ENCODE assay signal across 19 cellular contexts in genomic region chr2:138396843-138397242, GRCh38.
DNase-seq lines count a peak whose midpoint lies in the region; ATAC-seq, FAIRE-seq and TF ChIP-seq lines count a peak whose summit lies in the region.
"Had no signal": no experiment of that assay in that cellular context is flagged by ENCODE, and none has a peak within 500 bp of the region (broad histone marks: within the 10 kb centered on the region; RNA-seq: fewer than 3 reads in every experiment).

No MANE protein-coding gene starts in this region.

- no peak overlapping the region for H3K4ac ChIP-seq in H1 (replicated peaks; ENCODE audit: insufficient read length, low read depth, low read length)
- peak overlapping the region; percentile 49 for H3K4ac ChIP-seq in trophoblast cell (ENCODE audit: low read depth, low read length)
- H3K4ac ChIP-seq in H9 (ENCODE audit: low read depth, low read length), result no peak overlapping the region

- no peak overlapping the region for H2AFZ ChIP-seq in HepG2 (ENCODE audit: low read length)
- H2AFZ ChIP-seq in H1 (ENCODE audit: low read length), result no peak overlapping the region
- H2AFZ ChIP-seq in trophoblast cell (ENCODE audit: insufficient read depth, low read length, poor library complexity), result peak overlapping the region; percentile 30
- H2AFZ ChIP-seq in H9 (ENCODE audit: low read length), result no peak overlapping the region
- H2AFZ ChIP-seq: GM23248 had no signal

- CTCF ChIA-PET in HepG2 (lab: Yijun Ruan, JAX; ENCODE audit: low intra/inter-chr PET ratio, low total read pairs), result no interaction called here
- CTCF ChIA-PET in H1 (lab: Charles Lee; ENCODE audit: partially characterized antibody), result no interaction called here

- no peak overlapping the region for H2BK5ac ChIP-seq in H1 (ENCODE audit: low read depth, low read length)
- peak overlapping the region; percentile 49 for H2BK5ac ChIP-seq in trophoblast cell (ENCODE audit: low read depth, low read length, poor library complexity)
- no peak overlapping the region for H2BK5ac ChIP-seq in H9 (ENCODE audit: insufficient read length, low read length)

- no peak for TF ChIP-seq RAD21 in HepG2 (CRISPR knock-in tag; IDR thresholded peaks at IDR 0.05)
- TF ChIP-seq RAD21 in H1 (IDR thresholded peaks at IDR 0.05 in 1 of 2, conservative IDR thresholded peaks at IDR 0.05 in 1 of 2; ENCODE audit: low read depth in 2 of 2, low read length in 2 of 2), result no peak

- peak overlapping the region; percentile 7 for H4K12ac ChIP-seq in trophoblast cell (ENCODE audit: low read depth, low read length)

- no peak overlapping the region for H3K4me2 ChIP-seq in HepG2 (ENCODE audit: low read depth, low read length)
- no peak overlapping the region for H3K4me2 ChIP-seq in H1 (ENCODE audit: insufficient read depth in 1 of 2, low read depth in 2 of 2, low read length in 2 of 2)
- no peak overlapping the region for H3K4me2 ChIP-seq in trophoblast cell (ENCODE audit: low read length)
- no peak overlapping the region for H3K4me2 ChIP-seq in H9 (ENCODE audit: insufficient read depth, insufficient read length, low read length)

- peaks cover 9% of the 10 kb centered on the region; the same call in 1 of the 2 replicates for H3K4me1 ChIP-seq in HepG2 (ENCODE audit: insufficient read depth, low read length)
- no peaks in the 10 kb centered on the region for H3K4me1 ChIP-seq in right lobe of liver
- H3K4me1 ChIP-seq in H1 (replicated peaks in 1 of 4; ENCODE audit: control insufficient read depth in 3 of 4, insufficient read depth in 4 of 4, low read length in 3 of 4), result no peaks in the 10 kb centered on the region
- peaks cover 5 to 6% of the 10 kb centered on the region in 2 experiments for H3K4me1 ChIP-seq in trophoblast cell (ENCODE audit: control insufficient read depth in 1 of 2, insufficient read depth in 2 of 2, low read length in 2 of 2)
- no peaks in the 10 kb centered on the region for H3K4me1 ChIP-seq in H9 (ENCODE audit: insufficient read depth, low read length)
- H3K4me1 ChIP-seq: HAP-1 had no signal

- no peak for TF ChIP-seq CTCF in HepG2 (CRISPR knock-in tag; IDR thresholded peaks at IDR 0.05)
- no peak for TF ChIP-seq CTCF in right lobe of liver (IDR thresholded peaks at IDR 0.05)
- TF ChIP-seq CTCF in H1 (IDR thresholded peaks at IDR 0.05; ENCODE audit: control extremely low read depth in 1 of 3, insufficient read depth in 1 of 3, low read depth in 1 of 3, low read length in 3 of 3), result no peak
- no peak for TF ChIP-seq CTCF in H9 (conservative IDR thresholded peaks at IDR 0.05)

- H3K18ac ChIP-seq in H1 (ENCODE audit: extremely low read depth, low read length) (no peak overlapping the region), trophoblast cell (ENCODE audit: low read length) (peak overlapping the region; percentile 60), H9 (ENCODE audit: insufficient read length, low read depth, low read length) (no peak overlapping the region)

- no peaks in the 10 kb centered on the region; a peak in 1 of 4 replicates for H3K4me1 Mint-ChIP-seq in H9
- H3K4me1 Mint-ChIP-seq: CD4-positive, alpha-beta memory T cell had no signal

- H2BK120ac ChIP-seq in H1 (replicated peaks; ENCODE audit: low read depth, low read length) (no peak overlapping the region), trophoblast cell (ENCODE audit: insufficient read depth, low read length, poor library complexity) (peak overlapping the region; percentile 93), H9 (ENCODE audit: low read depth, low read length, poor library complexity, severe bottlenecking) (no peak overlapping the region)

- TF ChIP-seq POLR2A in HepG2 (IDR thresholded peaks at IDR 0.05; ENCODE audit: insufficient read depth in 1 of 2, low read depth in 2 of 2, low read length in 2 of 2) (no peak), right lobe of liver (IDR thresholded peaks at IDR 0.05) (no peak), H1 (IDR thresholded peaks at IDR 0.05; ENCODE audit: control extremely low read depth in 1 of 2, low read depth in 2 of 2, low read length in 2 of 2) (no peak)

- H2AK5ac ChIP-seq in H1 (ENCODE audit: low read depth, low read length) (0 out of 2 replicates have a peak overlapping the region, but pooled peaks have one; percentile 39), trophoblast cell (ENCODE audit: low read length) (peak overlapping the region; percentile 38), H9 (ENCODE audit: insufficient read length, low read length) (no peak overlapping the region)

- H3K27me3 Mint-ChIP-seq in H9 (ENCODE audit: low read depth), result no peaks in the 10 kb centered on the region
- H3K27me3 Mint-ChIP-seq: CD4-positive, alpha-beta memory T cell had no signal

- in situ Hi-C loops in HepG2 (cut with HindIII; ENCODE audit: extremely low pct_ligation_motif_present, low pct_unique_long_range_greater_than_20kb), result no loop called here

- H3K9me3 ChIP-seq in HepG2 (ENCODE audit: low read length) (peaks cover 6% of the 10 kb centered on the region), right lobe of liver (no peaks in the 10 kb centered on the region), H1 (ENCODE audit: insufficient read depth in 2 of 2, low read depth in 1 of 2, low read length in 1 of 2) (no peaks in the 10 kb centered on the region), trophoblast cell (ENCODE audit: insufficient read depth, low read depth, low read length) (no peaks in the 10 kb centered on the region), H9 (ENCODE audit: control insufficient read depth, low read depth, low read length) (no peaks in the 10 kb centered on the region)

- H3K14ac ChIP-seq in H1 (ENCODE audit: insufficient read length) (no peak overlapping the region), trophoblast cell (ENCODE audit: low read length) (peak overlapping the region; percentile 94), H9 (ENCODE audit: insufficient read depth, low read length) (no peak overlapping the region)

- H3K23me2 ChIP-seq in H1 (ENCODE audit: low read depth, low read length), result no peaks in the 10 kb centered on the region
- H3K23me2 ChIP-seq in H9 (ENCODE audit: insufficient read length, low read depth, low read length, poor library complexity, severe bottlenecking), result no peaks in the 10 kb centered on the region

- H3K56ac ChIP-seq in H1 (replicated peaks; ENCODE audit: insufficient read length, low read depth, low read length) (no peak overlapping the region), H9 (ENCODE audit: insufficient read length, low read depth, low read length) (no peak overlapping the region)

- H3K23ac ChIP-seq in H1 (ENCODE audit: insufficient read length), result no peak overlapping the region
- H3K23ac ChIP-seq in trophoblast cell (ENCODE audit: low read length), result no peak overlapping the region
- H3K23ac ChIP-seq in H9 (ENCODE audit: insufficient read length, low read depth, low read length), result no peak overlapping the region

- no peak overlapping the region for H4K5ac ChIP-seq in H1 (ENCODE audit: insufficient read length, low read depth, low read length)
- H4K5ac ChIP-seq in H9 (ENCODE audit: insufficient read length, low read depth, low read length), result no peak overlapping the region

- no peak overlapping the region for H3K27ac ChIP-seq in HepG2 (ENCODE audit: extremely low read length, insufficient read depth, low read length)
- no peak overlapping the region for H3K27ac ChIP-seq in right lobe of liver
- no peak overlapping the region for H3K27ac ChIP-seq in H1 (ENCODE audit: low read depth, low read length)
- H3K27ac ChIP-seq in trophoblast cell (ENCODE audit: low read depth, low read length), result peak overlapping the region; percentile 53
- no peak overlapping the region for H3K27ac ChIP-seq in H9 (ENCODE audit: insufficient read length, low read depth, low read length)

- H3K9ac ChIP-seq in HepG2 (ENCODE audit: insufficient read depth, low read depth, low read length) (no peak overlapping the region), H1 (replicated peaks in 1 of 4; ENCODE audit: extremely low read depth in 1 of 4, low read depth in 3 of 4, low read length in 3 of 4) (no peak overlapping the region), trophoblast cell (ENCODE audit: low read length) (no peak overlapping the region), H9 (ENCODE audit: extremely low read depth, insufficient read length, low read length) (no peak overlapping the region)
- H3K9ac ChIP-seq: GM23248 had no signal

- BruUV-seq in HepG2 (replicated peaks; lab: Mats Ljungman, UMichigan), result no TSS peak

- H3K79me2 ChIP-seq in HepG2 (ENCODE audit: insufficient read depth, low read length) (no peaks in the 10 kb centered on the region), H1 (ENCODE audit: control insufficient read depth in 1 of 2, insufficient read depth in 2 of 2, low read length in 2 of 2) (no peaks in the 10 kb centered on the region), trophoblast cell (ENCODE audit: control insufficient read depth, insufficient read depth, low read length, poor library complexity) (peaks cover 2% of the 10 kb centered on the region), H9 (ENCODE audit: insufficient read depth, low read length) (no peaks in the 10 kb centered on the region)

- ATAC-seq in HepG2, result peak; percentile 80
- ATAC-seq in right lobe of liver, result no peak

- POLR2A ChIA-PET in HepG2 (lab: Yijun Ruan, JAX), result no interaction called here
- POLR2A ChIA-PET in H1 (lab: Charles Lee; ENCODE audit: partially characterized antibody), result no interaction called here

- H3T11ph ChIP-seq in H9 (ENCODE audit: low read length), result no peak overlapping the region

- no peak overlapping the region for H4K91ac ChIP-seq in H1 (replicated peaks; ENCODE audit: insufficient read length, low read length)
- peak overlapping the region; percentile 88 for H4K91ac ChIP-seq in trophoblast cell (ENCODE audit: low read depth, low read length)
- H4K91ac ChIP-seq in H9 (ENCODE audit: insufficient read length, low read depth, low read length), result no peak overlapping the region

- WGBS in HepG2 (ENCODE audit: low lambda C conversion rate), result 53% methylated on average over 3 of the region's 3 CpGs
- WGBS in right lobe of liver (ENCODE audit: insufficient coverage, low coverage, low lambda C conversion rate, missing lambda C conversion rate), result 100% methylated on average over 1 of the region's 3 CpGs
- WGBS in H1 (ENCODE audit: extremely low coverage in 1 of 2, insufficient coverage in 1 of 2, insufficient read length in 1 of 2, insufficient replicate concordance in 2 of 2, low coverage in 1 of 2, low lambda C conversion rate in 2 of 2, missing lambda C conversion rate in 1 of 2), 2 experiments, result 94% methylated on average over 3 of the region's 3 CpGs; no CpG with 5 or more reads in 1 of the 2 experiments
- WGBS in trophoblast cell (ENCODE audit: extremely low coverage, insufficient coverage, insufficient read length), result no CpG with 5 or more reads among the region's 3 CpGs
- no CpG with 5 or more reads among the region's 3 CpGs for WGBS in H9 (ENCODE audit: extremely low coverage, insufficient read length, low lambda C conversion rate)

- intact Hi-C loops in HepG2 (cut with micrococcal nuclease; ENCODE audit: unreplicated experiment), result no loop called here
- intact Hi-C loops in right lobe of liver (cut with DNase I), result no loop called here

- no peak for DNase-seq in HepG2 (ENCODE audit: low spot score)
- no peak for DNase-seq in right lobe of liver
- DNase-seq in H1 (ENCODE audit: low read depth in 1 of 2, low spot score in 2 of 2), result no peak
- DNase-seq in trophoblast cell, result no peak
- DNase-seq in H9, result no peak
- no peak for DNase-seq in activated CD8-positive, alpha-beta memory T cell treated with anti-CD3 and anti-CD28 coated beads, Interleukin-2, amount 50 U/mL, for 48 hours
- DNase-seq: 8988T; C1 segment of cervical spinal cord; Calu3; CD4-positive, alpha-beta memory T cell; COR-L47; DMS53; DMS79 treated with DMSO at 0.1 percent for 48 hours; GF-D8; GM23248; HFFc6 had no signal

- no peak overlapping the region for H2BK20ac ChIP-seq in H1 (ENCODE audit: low read length)
- no peak overlapping the region for H2BK20ac ChIP-seq in H9 (ENCODE audit: low read depth, low read length, poor library complexity, severe bottlenecking)

- H3K79me1 ChIP-seq in H1 (ENCODE audit: low read depth, low read length) (no peaks in the 10 kb centered on the region), trophoblast cell (ENCODE audit: low read length) (peaks cover 13% of the 10 kb centered on the region), H9 (ENCODE audit: insufficient read depth, low read depth, low read length, poor library complexity, severe bottlenecking) (no peaks in the 10 kb centered on the region)

- TF ChIP-seq EP300 in HepG2 (IDR thresholded peaks at IDR 0.05; ENCODE audit: low read depth in 2 of 2, low read length in 2 of 2), result no peak
- no peak for TF ChIP-seq EP300 in HepG2 (CRISPR knock-in tag; IDR thresholded peaks at IDR 0.05; ENCODE audit: borderline replicate concordance)
- TF ChIP-seq EP300 in H1 (IDR thresholded peaks at IDR 0.05; ENCODE audit: borderline replicate concordance in 1 of 2, low read depth in 2 of 2, low read length in 2 of 2), result no peak

- H3K27me3 ChIP-seq in HepG2 (ENCODE audit: control insufficient read depth in 1 of 2, insufficient read depth in 2 of 2, low read length in 2 of 2) (no peaks in the 10 kb centered on the region), right lobe of liver (no peaks in the 10 kb centered on the region), H1 (replicated peaks in 1 of 4; ENCODE audit: control insufficient read depth in 3 of 4, extremely low read depth in 1 of 4, insufficient read depth in 3 of 4, low read length in 3 of 4) (no peaks in the 10 kb centered on the region), trophoblast cell (ENCODE audit: insufficient read depth, low read length) (no peaks in the 10 kb centered on the region), H9 (ENCODE audit: insufficient read depth, low read length) (no peaks in the 10 kb centered on the region)

- H3K4me3 ChIP-seq in HepG2 (replicated peaks in 1 of 3; ENCODE audit: insufficient read depth in 1 of 3, low read depth in 2 of 3, low read length in 3 of 3) (no peak overlapping the region), right lobe of liver (no peak overlapping the region), H1 (ENCODE audit: extremely low read depth in 1 of 4, insufficient read depth in 2 of 4, low read depth in 3 of 4, low read length in 4 of 4) (no peak overlapping the region), trophoblast cell (ENCODE audit: low read depth, low read length) (no peak overlapping the region)
- H3K4me3 ChIP-seq: GM23248, HAP-1 had no signal

- H2BK12ac ChIP-seq in H1 (ENCODE audit: low read depth, low read length) (no peak overlapping the region), trophoblast cell (ENCODE audit: low read length) (peak overlapping the region; percentile 94), H9 (ENCODE audit: insufficient read length, low read depth, low read length) (no peak overlapping the region)

- no peaks in the 10 kb centered on the region for H3K36me3 ChIP-seq in HepG2 (replicated peaks in 1 of 2; ENCODE audit: control insufficient read depth in 1 of 2, insufficient read depth in 2 of 2, low read length in 2 of 2)
- H3K36me3 ChIP-seq in right lobe of liver, result no peaks in the 10 kb centered on the region
- no peaks in the 10 kb centered on the region for H3K36me3 ChIP-seq in H1 (ENCODE audit: control insufficient read depth in 2 of 4, insufficient read depth in 4 of 4, low read length in 3 of 4)
- H3K36me3 ChIP-seq in trophoblast cell (ENCODE audit: control insufficient read depth in 1 of 2, insufficient read depth in 2 of 2, low read length in 2 of 2), result no peaks in the 10 kb centered on the region
- H3K36me3 ChIP-seq: HAP-1 had no signal

- no peak overlapping the region for H3K4me3 Mint-ChIP-seq in H9
- H3K4me3 Mint-ChIP-seq: CD4-positive, alpha-beta memory T cell; HFFc6 had no signal

- no peak overlapping the region for H4K8ac ChIP-seq in H1 (ENCODE audit: extremely low read depth, insufficient read depth, low read length)
- peak overlapping the region; percentile 65 for H4K8ac ChIP-seq in trophoblast cell (ENCODE audit: low read depth, low read length)
- no peak overlapping the region for H4K8ac ChIP-seq in H9 (replicated peaks; ENCODE audit: insufficient read length, low read depth, low read length)

- peaks cover 2 to 4% of the 10 kb centered on the region in 2 experiments; a peak in 2 of 5 replicates for H3K9me3 Mint-ChIP-seq in H9

- H3K36me3 Mint-ChIP-seq in H9 (ENCODE audit: insufficient read depth in 1 of 3, low read depth in 3 of 3), result no peaks in the 10 kb centered on the region
- H3K36me3 Mint-ChIP-seq: CD4-positive, alpha-beta memory T cell had no signal

- H2BK15ac ChIP-seq in H1 (ENCODE audit: low read length), result no peak overlapping the region
- no peak overlapping the region for H2BK15ac ChIP-seq in H9 (ENCODE audit: low read depth, low read length)

- H4K20me1 ChIP-seq in HepG2 (ENCODE audit: insufficient read depth, low read length) (no peaks in the 10 kb centered on the region), H1 (replicated peaks in 1 of 2; ENCODE audit: control insufficient read depth in 1 of 2, insufficient read depth in 2 of 2, low read length in 2 of 2) (no peaks in the 10 kb centered on the region), H9 (ENCODE audit: control insufficient read depth, insufficient read depth, insufficient read length) (no peaks in the 10 kb centered on the region)

- no peak overlapping the region; a peak in 1 of 7 replicates for H3K27ac Mint-ChIP-seq in H9
- H3K27ac Mint-ChIP-seq: CD4-positive, alpha-beta memory T cell had no signal

- no peak for FAIRE-seq in HepG2 (lab: Jason Lieb, UNC)
- FAIRE-seq in H1 (lab: Jason Lieb, UNC), result no peak
- FAIRE-seq: GM12891, GM18507 had no signal
